Comparison of ENCODE assay signal across 9 cellular contexts in genomic region chr15:31387483-31388118, GRCh38.
DNase-seq lines count a peak whose midpoint lies in the region; ATAC-seq and TF ChIP-seq lines count a peak whose summit lies in the region.
"Had no signal": no experiment of that assay in that cellular context is flagged by ENCODE, and none has a peak within 500 bp of the region (broad histone marks: within the 10 kb centered on the region; RNA-seq: fewer than 3 reads in every experiment).

No MANE protein-coding gene starts in this region.

- peaks cover 21% of the 10 kb centered on the region for H3K9me3 Mint-ChIP-seq in activated CD4-positive, alpha-beta T cell treated with anti-CD3 and anti-CD28 coated beads, Interleukin-2, amount 10 ng/mL, durations not matched to agents 7 days and 5 days
- peaks cover 12% of the 10 kb centered on the region for H3K9me3 Mint-ChIP-seq in activated CD8-positive, alpha-beta T cell treated with anti-CD3 and anti-CD28 coated beads for 36 hours
- H3K9me3 Mint-ChIP-seq in stimulated activated naive CD8-positive, alpha-beta T cell treated with anti-CD3 and anti-CD28 coated beads, Interleukin-15, amount 100 ng/mL, for 72 hours: peaks cover 9 to 22% of the 10 kb centered on the region in 2 donors

- no peak for TF ChIP-seq CTCF in activated CD8-positive, alpha-beta T cell treated with anti-CD3 and anti-CD28 coated beads for 36 hours (IDR thresholded peaks at IDR 0.05)

- CTCF ChIA-PET in activated CD4-positive, alpha-beta T cell treated with anti-CD3 and anti-CD28 coated beads, Interleukin-2, amount 10 ng/mL, durations not matched to agents 7 days and 5 days (lab: Charles Lee): interaction anchor here (0.8 to 1.2 kb wide), 4 partner anchors 11 to 51 kb away, joined by 3 to 4 read pairs (median 3); no protein-coding TSS in a partner anchor
- CTCF ChIA-PET in activated CD8-positive, alpha-beta T cell treated with anti-CD3 and anti-CD28 coated beads for 36 hours (lab: Charles Lee): interaction anchor here (0.9 to 1.0 kb wide), 2 partner anchors 48 to 101 kb away, joined by 3 read pairs; no protein-coding TSS in a partner anchor

- peak overlapping the region; percentile 78 for H3K27ac Mint-ChIP-seq in activated CD4-positive, alpha-beta T cell treated with anti-CD3 and anti-CD28 coated beads, Interleukin-2, amount 10 ng/mL, durations not matched to agents 7 days and 5 days
- H3K27ac Mint-ChIP-seq in activated CD8-positive, alpha-beta T cell treated with anti-CD3 and anti-CD28 coated beads for 36 hours: peak overlapping the region; percentile 79
- H3K27ac Mint-ChIP-seq in stimulated activated naive CD8-positive, alpha-beta T cell treated with anti-CD3 and anti-CD28 coated beads, Interleukin-15, amount 100 ng/mL, for 72 hours: peak overlapping the region in 1 of 2 donors; percentile 80
- H3K27ac Mint-ChIP-seq: B cell had no signal

- H3K36me3 Mint-ChIP-seq in activated CD4-positive, alpha-beta T cell treated with anti-CD3 and anti-CD28 coated beads, Interleukin-2, amount 10 ng/mL, durations not matched to agents 7 days and 5 days (ENCODE audit: low read depth): peaks cover 39% of the 10 kb centered on the region
- peaks cover 9% of the 10 kb centered on the region for H3K36me3 Mint-ChIP-seq in activated CD8-positive, alpha-beta T cell treated with anti-CD3 and anti-CD28 coated beads for 36 hours (ENCODE audit: low read depth)

- peak overlapping the region; percentile 20 for H3K4me3 Mint-ChIP-seq in activated CD4-positive, alpha-beta T cell treated with anti-CD3 and anti-CD28 coated beads, Interleukin-2, amount 10 ng/mL, durations not matched to agents 7 days and 5 days
- H3K4me3 Mint-ChIP-seq in activated CD8-positive, alpha-beta T cell treated with anti-CD3 and anti-CD28 coated beads for 36 hours: peak overlapping the region; percentile 45
- H3K4me3 Mint-ChIP-seq in stimulated activated naive CD8-positive, alpha-beta T cell treated with anti-CD3 and anti-CD28 coated beads, Interleukin-15, amount 100 ng/mL, for 72 hours: peak overlapping the region; percentile 45 to 64
- H3K4me3 Mint-ChIP-seq: B cell had no signal

- ATAC-seq in activated CD8-positive, alpha-beta T cell treated with anti-CD3 and anti-CD28 coated beads for 36 hours: peak; percentile 41
- ATAC-seq in Right ventricle myocardium superior (ENCODE audit: poor library complexity): peak; percentile 83
- peak; percentile 74 for ATAC-seq in stimulated activated naive CD8-positive, alpha-beta T cell treated with anti-CD3 and anti-CD28 coated beads, Interleukin-15, amount 100 ng/mL, for 72 hours
- ATAC-seq in HG02623 (IDR thresholded peaks at IDR 0.05; ENCODE audit: unreplicated experiment): no peak

- POLR2A ChIA-PET in activated CD4-positive, alpha-beta T cell treated with anti-CD3 and anti-CD28 coated beads, Interleukin-2, amount 10 ng/mL, durations not matched to agents 7 days and 5 days (lab: Charles Lee): no interaction called here
- POLR2A ChIA-PET in activated CD8-positive, alpha-beta T cell treated with anti-CD3 and anti-CD28 coated beads for 36 hours (lab: Charles Lee): interaction anchor here (1.0 to 1.7 kb wide), 4 partner anchors 10 to 34 kb away, joined by 3 to 6 read pairs (median 4); no protein-coding TSS in a partner anchor

- intact Hi-C loops in activated CD8-positive, alpha-beta T cell treated with anti-CD3 and anti-CD28 coated beads for 36 hours (cut with micrococcal nuclease): loop anchor here (5.0 to 10.0 kb wide), 2 partner anchors 50 to 53 kb away; no protein-coding TSS in a partner anchor
- intact Hi-C loops in Right ventricle myocardium superior (cut with DNase I): no loop called here

- no peaks in the 10 kb centered on the region for H3K27me3 Mint-ChIP-seq in activated CD4-positive, alpha-beta T cell treated with anti-CD3 and anti-CD28 coated beads, Interleukin-2, amount 10 ng/mL, durations not matched to agents 7 days and 5 days
- H3K27me3 Mint-ChIP-seq in activated CD8-positive, alpha-beta T cell treated with anti-CD3 and anti-CD28 coated beads for 36 hours: no peaks in the 10 kb centered on the region
- no peaks in the 10 kb centered on the region for H3K27me3 Mint-ChIP-seq in stimulated activated naive CD8-positive, alpha-beta T cell treated with anti-CD3 and anti-CD28 coated beads, Interleukin-15, amount 100 ng/mL, for 72 hours
- H3K27me3 Mint-ChIP-seq: B cell had no signal

- peaks cover 66% of the 10 kb centered on the region for H3K4me1 Mint-ChIP-seq in activated CD4-positive, alpha-beta T cell treated with anti-CD3 and anti-CD28 coated beads, Interleukin-2, amount 10 ng/mL, durations not matched to agents 7 days and 5 days
- H3K4me1 Mint-ChIP-seq in activated CD8-positive, alpha-beta T cell treated with anti-CD3 and anti-CD28 coated beads for 36 hours (ENCODE audit: low read depth): peaks cover 61% of the 10 kb centered on the region
- H3K4me1 Mint-ChIP-seq in stimulated activated naive CD8-positive, alpha-beta T cell treated with anti-CD3 and anti-CD28 coated beads, Interleukin-15, amount 100 ng/mL, for 72 hours: peaks cover 70% of the 10 kb centered on the region

- peak; percentile 47 for DNase-seq in activated CD4-positive, alpha-beta T cell treated with anti-CD3 and anti-CD28 coated beads, Interleukin-2, amount 10 ng/mL, durations not matched to agents 7 days and 5 days
- DNase-seq in activated CD4-positive, alpha-beta T cell treated with anti-CD3 and anti-CD28 coated beads, Interleukin-2, amount 50 U/mL, for 48 hours: no peak
- DNase-seq in activated CD8-positive, alpha-beta T cell treated with anti-CD3 and anti-CD28 coated beads for 36 hours: peak; percentile 58
- DNase-seq in Right ventricle myocardium superior (peak; percentile 80), HuH-7 (ENCODE audit: low spot score) (no peak), NCI-H226 (no peak)
- peak; percentile 45 to 58 for DNase-seq in stimulated activated naive CD8-positive, alpha-beta T cell treated with anti-CD3 and anti-CD28 coated beads, Interleukin-15, amount 100 ng/mL, for 72 hours

Comparison
In these comparisons a context has a peak if more than half of its experiments do, and no peak if none do; other contexts are left out.
1. DNase-seq: peak in activated CD4-positive, alpha-beta T cell treated with anti-CD3 and anti-CD28 coated beads, Interleukin-2, amount 10 ng/mL, durations not matched to agents 7 days and 5 days (single experiment), activated CD8-positive, alpha-beta T cell treated with anti-CD3 and anti-CD28 coated beads for 36 hours (single experiment), Right ventricle myocardium superior (single experiment) and stimulated activated naive CD8-positive, alpha-beta T cell treated with anti-CD3 and anti-CD28 coated beads, Interleukin-15, amount 100 ng/mL, for 72 hours (2 of 2); none in activated CD4-positive, alpha-beta T cell treated with anti-CD3 and anti-CD28 coated beads, Interleukin-2, amount 50 U/mL, for 48 hours (0 of 2), HuH-7 (single experiment) and NCI-H226 (single experiment).
2. Peak in every context shown above with its lines, with median percentiles within 50 percentile points of each other: H3K4me3 Mint-ChIP-seq.